In genomic region chr14:74567219-74567618, GRCh38 we compare ENCODE assay signal across 1 cellular context.
TF ChIP-seq lines count a peak whose summit lies in the region.

No MANE protein-coding gene starts in this region.

TF ChIP-seq in H1, 55 proteins besides CTCF, POLR2A, EP300 and RAD21:
- TF ChIP-seq JUN (IDR thresholded peaks at IDR 0.05; ENCODE audit: low read depth, low read length) (no peak), SP1 (IDR thresholded peaks at IDR 0.05; ENCODE audit: low read depth, low read length) (no peak), RNF2 (IDR thresholded peaks at IDR 0.05; ENCODE audit: borderline replicate concordance, low read depth, low read length, missing control alignments, poor library complexity, severe bottlenecking) (no peak), BACH1 (IDR thresholded peaks at IDR 0.05; ENCODE audit: low read length) (no peak), CBX5 (IDR thresholded peaks at IDR 0.05; ENCODE audit: low read depth, low read length) (no peak), CBX8 (IDR thresholded peaks at IDR 0.05; ENCODE audit: borderline replicate concordance, low read depth, low read length) (no peak), RFX5 (IDR thresholded peaks at IDR 0.05; ENCODE audit: borderline replicate concordance, low read depth, low read length) (no peak)
